ENCODE assay signal across 23 cellular contexts in the genomic region with DNA sequence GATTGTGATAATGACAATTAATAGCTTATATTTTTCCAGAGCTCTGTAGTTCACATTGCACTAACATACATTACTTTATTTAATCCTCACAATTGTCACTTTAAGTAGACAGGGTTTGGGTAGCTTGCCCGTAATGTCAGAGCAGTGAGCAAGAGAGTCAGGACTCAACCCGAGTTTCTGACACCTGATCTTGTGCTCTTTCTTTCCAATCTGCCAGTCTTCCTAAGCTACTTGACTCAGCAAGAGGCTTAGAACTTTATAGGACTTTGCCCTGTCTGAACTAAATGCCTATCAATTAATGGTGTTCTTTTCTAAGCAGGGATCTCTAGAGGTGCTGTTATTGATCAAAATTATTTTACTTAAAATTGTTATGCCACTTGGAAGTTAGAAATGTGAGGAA.
"Had no signal": no experiment of that assay in that cellular context is flagged by ENCODE, and none has a peak within 500 bp of the region (broad histone marks: within the 10 kb centered on the region; RNA-seq: fewer than 3 reads in every experiment).

No MANE protein-coding gene starts in this region.

- H3K27me3 ChIP-seq: hepatocyte, neural progenitor cell, sigmoid colon, testis had no signal

- ATAC-seq: left lobe of liver; naive thymus-derived CD4-positive, alpha-beta T cell; right cardiac atrium; stimulated activated effector memory CD8-positive, alpha-beta T cell treated with anti-CD3 and anti-CD28 coated beads, Interleukin-12 subunit alpha, Interleukin-12 subunit beta, amount 100 ng/mL, for 72 hours; stimulated activated naive CD8-positive, alpha-beta T cell treated with anti-CD3 and anti-CD28 coated beads, Interleukin-15, Interleukin-2, amounts not matched to agents 100 U/mL and 50 U/mL, for 24 hours had no signal

- H3K27ac ChIP-seq: hepatocyte, neural progenitor cell, parathyroid adenoma, sigmoid colon, skin epidermis, testis, tibial artery had no signal

- FAIRE-seq: frontal cortex, kidney had no signal

- DNase-seq: cortex of kidney; dorsolateral prefrontal cortex; effector CD4-positive, alpha-beta T cell; head of caudate nucleus; kidney; naive thymus-derived CD4-positive, alpha-beta T cell; right cardiac atrium; sigmoid colon; stimulated activated CD4-positive, alpha-beta T cell treated with anti-CD3 and anti-CD28 coated beads, Interleukin-12 subunit alpha, Interleukin-12 subunit beta, amount 100 ng/mL, for 4 hours; stimulated activated CD4-positive, alpha-beta T cell treated with anti-CD3 and anti-CD28 coated beads, Interleukin-1b, Interleukin-23, amount 100 ng/mL, for 48 hours; stimulated activated CD4-positive, alpha-beta T cell treated with anti-CD3 and anti-CD28 coated beads, Interleukin-4, amount 100 ng/mL, for 1 hour; stimulated activated naive CD8-positive, alpha-beta T cell treated with anti-CD3 and anti-CD28 coated beads, Interleukin-15, Interleukin-2, amounts not matched to agents 100 U/mL and 50 U/mL, for 24 hours; substantia nigra; testis; tibial artery had no signal

- H3K4me3 ChIP-seq: dorsolateral prefrontal cortex, hepatocyte, lung, neural progenitor cell, sigmoid colon, skin epidermis, testis, tibial artery had no signal

- H3K9me3 ChIP-seq: sigmoid colon, testis, tibial artery had no signal

- H3K4me1 ChIP-seq: neural progenitor cell, parathyroid adenoma, sigmoid colon, testis, tibial artery had no signal

- H3K36me3 ChIP-seq: neural progenitor cell, sigmoid colon, tibial artery had no signal
